19 cellular contexts compared by ENCODE assay signal in the genomic region with DNA sequence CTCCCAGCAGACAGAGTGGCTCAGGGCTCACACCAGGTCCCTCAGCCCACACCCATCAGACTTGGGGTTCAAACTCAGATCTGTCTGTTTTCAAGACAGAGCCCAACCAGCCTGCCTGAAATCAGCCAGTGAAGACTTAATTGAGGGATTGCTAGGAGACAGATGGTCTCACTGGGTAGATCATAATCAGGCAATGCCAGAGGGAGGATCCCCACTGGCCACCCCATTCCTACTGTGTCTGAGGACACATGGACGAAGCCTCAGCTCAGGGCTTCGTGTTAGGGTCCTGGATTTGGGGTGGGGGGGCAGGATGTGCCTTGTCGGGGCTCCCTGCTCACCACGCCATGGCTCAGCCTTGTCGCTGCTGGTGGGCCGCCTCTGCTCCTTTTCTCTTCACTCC. TPM values are rescaled to one million over a fixed set of nuclear protein-coding genes. Genes with fewer than 3 reads are reported as not detected.
DNase-seq lines count a peak whose midpoint lies in the region; ATAC-seq and TF ChIP-seq lines count a peak whose summit lies in the region.
"Had no signal": no experiment of that assay in that cellular context is flagged by ENCODE, and none has a peak within 500 bp of the region (broad histone marks: within the 10 kb centered on the region; RNA-seq: fewer than 3 reads in every experiment).

No MANE protein-coding gene starts in this region.

- H3K36me3 ChIP-seq in right atrium auricular region, result no peaks in the 10 kb centered on the region
- H3K36me3 ChIP-seq in heart right ventricle, result no peaks in the 10 kb centered on the region
- H3K36me3 ChIP-seq: BLaER1 treated with 17β-estradiol and CSF1 and Interleukin-3, amounts not matched to agents 10 nM and 100 nM had no signal

- WGBS in heart right ventricle, 2 donors, result 70 to 78% methylated on average over 6 of the region's 6 CpGs

- no peak for ATAC-seq in activated CD8-positive, alpha-beta memory T cell treated with anti-CD3 and anti-CD28 coated beads, Interleukin-2, amount 10 ng/mL, durations not matched to agents 7 days and 5 days
- no peak for ATAC-seq in heart right ventricle
- ATAC-seq: CD8-positive, alpha-beta T cell; GM12878; HCT116 had no signal

- H3K9me3 Mint-ChIP-seq in activated CD8-positive, alpha-beta memory T cell treated with anti-CD3 and anti-CD28 coated beads, Interleukin-2, amount 10 ng/mL, durations not matched to agents 7 days and 5 days (ENCODE audit: low read depth), result no peaks in the 10 kb centered on the region
- no peaks in the 10 kb centered on the region for H3K9me3 Mint-ChIP-seq in osteocyte (ENCODE audit: unreplicated experiment)
- H3K9me3 Mint-ChIP-seq: CD8-positive, alpha-beta T cell had no signal

- H3K27ac ChIP-seq in right atrium auricular region (no peak overlapping the region), heart right ventricle (no peak overlapping the region)
- H3K27ac ChIP-seq: BLaER1 treated with 17β-estradiol and CSF1 and Interleukin-3, amounts not matched to agents 10 nM and 100 nM had no signal

- peak; percentile 35 for DNase-seq in activated CD8-positive, alpha-beta memory T cell treated with anti-CD3 and anti-CD28 coated beads, Interleukin-2, amount 50 U/mL, for 48 hours
- no peak for DNase-seq in activated CD8-positive, alpha-beta memory T cell treated with anti-CD3 and anti-CD28 coated beads, Interleukin-2, amount 10 ng/mL, durations not matched to agents 7 days and 5 days
- peak; percentile 46 for DNase-seq in right atrium auricular region (ENCODE audit: low spot score)
- no peak for DNase-seq in heart right ventricle
- DNase-seq in osteocyte (ENCODE audit: extremely low spot score, unreplicated experiment), result peak; percentile 67
- no peak for DNase-seq in posterior vena cava (ENCODE audit: low spot score)
- no peak for DNase-seq in dermis blood vessel endothelial cell
- DNase-seq: Calu3, DMS 273 treated with DMSO at 0.1 percent for 48 hours, DMS53, DND-41, EL, GOT3, H7 had no signal

- H3K4me3 ChIP-seq in right atrium auricular region (no peak overlapping the region), heart right ventricle (no peak overlapping the region)
- H3K4me3 ChIP-seq: BLaER1 treated with 17β-estradiol and CSF1 and Interleukin-3, amounts not matched to agents 10 nM and 100 nM; GM12878 had no signal

- no peak overlapping the region for H3K27ac Mint-ChIP-seq in activated CD8-positive, alpha-beta memory T cell treated with anti-CD3 and anti-CD28 coated beads, Interleukin-2, amount 10 ng/mL, durations not matched to agents 7 days and 5 days
- no peak overlapping the region for H3K27ac Mint-ChIP-seq in osteocyte (ENCODE audit: unreplicated experiment)
- H3K27ac Mint-ChIP-seq: B cell; CD8-positive, alpha-beta T cell had no signal

- intact Hi-C loops in heart right ventricle (cut with DNase I) (loop anchor here in 1 of 10 donors (5.0 kb wide), 1 partner anchor 376 kb away; no protein-coding TSS in a partner anchor), posterior vena cava (cut with DNase I) (loop anchor here in 1 of 2 donors (5.0 kb wide), 1 partner anchor 426 kb away; the partner anchor contains the start of gene ARF1)

- no peaks in the 10 kb centered on the region for H3K36me3 Mint-ChIP-seq in activated CD8-positive, alpha-beta memory T cell treated with anti-CD3 and anti-CD28 coated beads, Interleukin-2, amount 10 ng/mL, durations not matched to agents 7 days and 5 days
- no peaks in the 10 kb centered on the region for H3K36me3 Mint-ChIP-seq in osteocyte (ENCODE audit: unreplicated experiment)
- H3K36me3 Mint-ChIP-seq: CD8-positive, alpha-beta T cell had no signal

- no peaks in the 10 kb centered on the region for H3K27me3 ChIP-seq in right atrium auricular region
- H3K27me3 ChIP-seq in heart right ventricle, result peaks cover 0 to 34% (median under 1%) of the 10 kb centered on the region in 7 donors

- peaks cover 20% of the 10 kb centered on the region for H3K4me1 Mint-ChIP-seq in activated CD8-positive, alpha-beta memory T cell treated with anti-CD3 and anti-CD28 coated beads, Interleukin-2, amount 10 ng/mL, durations not matched to agents 7 days and 5 days
- H3K4me1 Mint-ChIP-seq in osteocyte (ENCODE audit: unreplicated experiment), result no peaks in the 10 kb centered on the region
- H3K4me1 Mint-ChIP-seq: B cell had no signal

- no peak for TF ChIP-seq CTCF in right atrium auricular region (IDR thresholded peaks at IDR 0.05)
- TF ChIP-seq CTCF in heart right ventricle (IDR thresholded peaks at IDR 0.05), result no peak
- TF ChIP-seq CTCF in osteocyte (IDR thresholded peaks at IDR 0.05), result no peak

- H3K4me1 ChIP-seq in right atrium auricular region, result no peaks in the 10 kb centered on the region
- H3K4me1 ChIP-seq in heart right ventricle, result no peaks in the 10 kb centered on the region

- H3K27me3 Mint-ChIP-seq in activated CD8-positive, alpha-beta memory T cell treated with anti-CD3 and anti-CD28 coated beads, Interleukin-2, amount 10 ng/mL, durations not matched to agents 7 days and 5 days, result peaks cover 25% of the 10 kb centered on the region
- H3K27me3 Mint-ChIP-seq in osteocyte (ENCODE audit: unreplicated experiment), result peaks cover 56% of the 10 kb centered on the region

- no peak overlapping the region for H3K4me3 Mint-ChIP-seq in activated CD8-positive, alpha-beta memory T cell treated with anti-CD3 and anti-CD28 coated beads, Interleukin-2, amount 10 ng/mL, durations not matched to agents 7 days and 5 days
- no peak overlapping the region for H3K4me3 Mint-ChIP-seq in osteocyte (ENCODE audit: unreplicated experiment)
- H3K4me3 Mint-ChIP-seq: B cell; CD8-positive, alpha-beta T cell had no signal

- no peaks in the 10 kb centered on the region for H3K9me3 ChIP-seq in right atrium auricular region
- no peaks in the 10 kb centered on the region for H3K9me3 ChIP-seq in heart right ventricle

- CTCF ChIA-PET in activated CD8-positive, alpha-beta memory T cell treated with anti-CD3 and anti-CD28 coated beads, Interleukin-2, amount 10 ng/mL, durations not matched to agents 7 days and 5 days (lab: Charles Lee), result interaction anchor here (1.5 kb wide), 1 partner anchor 36 kb away, joined by 3 read pairs; no protein-coding TSS in a partner anchor

RNA-seq across cellular contexts. Expression of gene RNF187, which starts 21.1 kb away (rescaled TPM):
- total RNA-seq in activated CD8-positive, alpha-beta memory T cell treated with anti-CD3 and anti-CD28 coated beads, Interleukin-2, amount 10 ng/mL, durations not matched to agents 7 days and 5 days, result 100 to 1,000 TPM; 145 to 166 TPM
- total RNA-seq in right atrium auricular region, result 10 to 100 TPM; 35.3 to 35.6 TPM
- 10 to 100 TPM; 79.1 to 99.7 (median 89.9) TPM for total RNA-seq in heart right ventricle
- polyA plus RNA-seq in heart right ventricle, result 10 to 100 TPM; 18.9 to 37.2 TPM
- total RNA-seq in osteocyte, result 156 and 168 TPM in 2 replicates
- total RNA-seq in posterior vena cava, result 10 to 100 TPM; 61.6 to 64.3 TPM
- total RNA-seq in dermis blood vessel endothelial cell, result 34.7 and 84.4 TPM in 2 replicates

Comparison
In these comparisons a context has a peak if more than half of its experiments do, and no peak if none do; other contexts are left out.
1. DNase-seq: peak in activated CD8-positive, alpha-beta memory T cell treated with anti-CD3 and anti-CD28 coated beads, Interleukin-2, amount 50 U/mL, for 48 hours (single experiment), right atrium auricular region (single experiment) and osteocyte (single experiment); none in activated CD8-positive, alpha-beta memory T cell treated with anti-CD3 and anti-CD28 coated beads, Interleukin-2, amount 10 ng/mL, durations not matched to agents 7 days and 5 days (single experiment), heart right ventricle (0 of 2), posterior vena cava (single experiment) and dermis blood vessel endothelial cell (single experiment).